Comparison of ENCODE assay signal across 8 cellular contexts in the genomic region with DNA sequence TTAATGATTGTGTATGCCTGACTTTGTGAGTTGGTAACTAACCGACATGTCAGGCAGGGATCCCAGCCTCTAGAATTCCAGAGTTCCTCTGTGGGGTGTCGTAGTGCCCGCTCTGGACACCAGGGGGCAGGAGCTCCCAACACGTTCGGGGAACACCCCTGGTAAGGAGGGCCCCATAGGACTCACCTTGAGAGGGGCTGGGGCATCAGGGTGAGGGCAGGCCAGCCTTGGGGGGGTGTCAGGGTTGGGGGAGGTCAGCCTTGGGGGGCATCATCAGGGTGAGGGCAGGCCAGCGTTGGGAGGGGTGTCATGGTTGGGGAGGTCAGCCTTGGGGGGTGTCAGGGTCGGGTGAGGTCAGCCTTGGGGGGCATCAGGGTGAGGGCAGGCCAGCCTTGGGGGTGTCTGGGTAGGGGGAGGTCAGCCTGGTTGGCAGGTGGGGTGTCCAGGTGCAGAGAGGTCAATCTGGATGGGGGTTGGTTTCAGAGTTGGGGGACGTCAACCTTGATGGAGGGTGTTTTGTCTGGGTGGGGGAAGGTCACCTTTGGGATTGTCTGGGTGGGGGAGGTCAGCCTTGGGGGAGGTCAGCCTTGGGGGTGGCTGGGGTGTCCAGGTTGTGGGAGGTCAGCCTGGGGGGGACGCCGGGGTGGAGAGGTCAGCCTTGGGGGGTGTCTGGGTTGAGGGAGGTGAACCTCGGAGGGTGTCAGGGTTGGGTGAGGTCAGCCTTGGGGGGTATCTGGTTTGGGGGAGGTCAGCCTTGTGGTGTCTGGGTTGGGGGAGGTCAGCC.
A peak's percentile ranks its signal among the peaks of the same experiment; 100 is the strongest.
DNase-seq lines count a peak whose midpoint lies in the region; ATAC-seq lines count a peak whose summit lies in the region.

No MANE protein-coding gene starts in this region.

- no peak for ATAC-seq in GM21381 (IDR thresholded peaks at IDR 0.05; ENCODE audit: unreplicated experiment)
- no peak for ATAC-seq in HG03457 (IDR thresholded peaks at IDR 0.05; ENCODE audit: unreplicated experiment)

- DNase-seq in DMS53 treated with DMSO at 0.1 percent for 48 hours (lab: John Stamatoyannopoulos, UW; ENCODE audit: unreplicated experiment) (peak; percentile 32), KG1 (lab: John Stamatoyannopoulos, UW) (peak; percentile 26), T-helper 9 cell (peak; percentile 69), astrocyte of the hippocampus (ENCODE audit: low read depth, low spot score) (peak; percentile 81), iPS-NIHi7 (ENCODE audit: extremely low spot score) (peak; percentile 93)
- DNase-seq in stimulated activated CD4-positive, alpha-beta T cell treated with anti-CD3 and anti-CD28 coated beads, Interleukin-1b, Interleukin-23, amount 100 ng/mL, for 48 hours = peak; percentile 68

Comparison
In these comparisons a context has a peak if more than half of its experiments do, and no peak if none do; other contexts are left out.
1. DNase-seq: peak in every context shown above with its lines; median percentile 93 in iPS-NIHi7; 81 in astrocyte of the hippocampus; 69 in T-helper 9 cell; 68 in stimulated activated CD4-positive, alpha-beta T cell treated with anti-CD3 and anti-CD28 coated beads, Interleukin-1b, Interleukin-23, amount 100 ng/mL, for 48 hours; 32 in DMS53 treated with DMSO at 0.1 percent for 48 hours; 26 in KG1.